Comparison of ENCODE assay signal across 27 cellular contexts in the genomic region with DNA sequence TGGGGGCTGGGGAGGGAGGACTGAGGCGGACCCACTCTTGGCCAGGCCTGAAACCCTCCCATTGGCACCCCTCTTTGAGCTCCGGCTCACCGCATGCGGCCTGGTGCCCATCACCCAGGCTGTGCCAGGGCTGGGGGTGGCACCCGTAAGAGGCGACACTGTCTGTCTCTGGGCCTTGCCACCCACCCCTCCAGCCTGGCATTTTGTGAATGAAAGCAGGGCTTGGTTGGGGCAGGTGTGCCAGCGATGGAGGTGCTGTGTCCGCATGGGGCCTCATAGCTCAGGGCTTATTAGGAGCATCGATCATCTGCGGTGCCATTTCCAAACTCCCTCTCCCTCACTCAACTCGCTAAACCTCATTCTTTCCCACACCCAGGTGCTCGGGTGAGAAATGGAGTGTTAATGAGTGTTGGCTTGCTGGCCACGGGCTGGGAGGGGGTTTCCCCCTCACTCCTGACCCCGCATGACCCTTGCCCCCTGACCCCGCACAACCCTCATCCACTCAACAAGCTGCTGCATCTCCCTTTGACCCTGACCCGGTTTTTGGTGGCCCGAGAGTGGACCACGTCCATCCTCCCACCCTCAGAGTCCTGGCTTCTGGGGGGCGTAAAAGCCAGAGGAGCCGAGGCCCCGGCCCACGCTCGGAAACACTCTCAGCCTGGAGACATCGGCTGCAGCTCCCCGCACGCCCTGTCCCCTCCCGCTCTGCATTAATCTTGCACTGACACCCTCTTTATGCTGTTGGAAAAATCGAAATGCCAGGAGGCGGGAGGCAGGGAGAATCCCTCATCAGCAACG.
DNase-seq lines count a peak whose midpoint lies in the region; ATAC-seq, FAIRE-seq and TF ChIP-seq lines count a peak whose summit lies in the region.
"Had no signal": no experiment of that assay in that cellular context is flagged by ENCODE, and none has a peak within 500 bp of the region (broad histone marks: within the 10 kb centered on the region; RNA-seq: fewer than 3 reads in every experiment).

No MANE protein-coding gene starts in this region.

- no peak overlapping the region for H3K27ac ChIP-seq in HepG2 (ENCODE audit: extremely low read length, insufficient read depth, low read length)
- H3K27ac ChIP-seq: epithelial cell of prostate, KMS-11, parathyroid adenoma, PC-9, right lobe of liver, upper lobe of left lung had no signal

- no peaks in the 10 kb centered on the region for H3K36me3 Mint-ChIP-seq in activated T-cell treated with anti-CD3 and anti-CD28 coated beads, Interleukin-2, amount 50 U/mL, for 4 hours (ENCODE audit: insufficient read depth)
- H3K36me3 Mint-ChIP-seq in activated CD8-positive, alpha-beta memory T cell treated with anti-CD3 and anti-CD28 coated beads, Interleukin-2, amount 10 ng/mL, durations not matched to agents 7 days and 5 days = peaks cover 14% of the 10 kb centered on the region
- no peaks in the 10 kb centered on the region for H3K36me3 Mint-ChIP-seq in stimulated activated effector memory CD8-positive, alpha-beta T cell treated with anti-CD3 and anti-CD28 coated beads, Interleukin-12 subunit alpha, Interleukin-12 subunit beta, amount 100 ng/mL, for 72 hours
- H3K36me3 Mint-ChIP-seq: memory B cell, WTC11 had no signal

- CTCF ChIA-PET in activated CD8-positive, alpha-beta memory T cell treated with anti-CD3 and anti-CD28 coated beads, Interleukin-2, amount 10 ng/mL, durations not matched to agents 7 days and 5 days (lab: Charles Lee) = interaction anchor here (1.2 to 1.4 kb wide), 2 partner anchors 12 to 65 kb away, joined by 3 read pairs; no protein-coding TSS in a partner anchor
- CTCF ChIA-PET in HepG2 (lab: Yijun Ruan, JAX; ENCODE audit: low intra/inter-chr PET ratio, low total read pairs) = no interaction called here

- no peaks in the 10 kb centered on the region for H3K79me2 ChIP-seq in HepG2 (ENCODE audit: insufficient read depth, low read length)
- H3K79me2 ChIP-seq: parathyroid adenoma had no signal

- TF ChIP-seq POLR2A in HepG2 (IDR thresholded peaks at IDR 0.05; ENCODE audit: insufficient read depth in 1 of 2, low read depth in 2 of 2, low read length in 2 of 2) = no peak

- POLR2A ChIA-PET in HepG2 (lab: Yijun Ruan, JAX) = no interaction called here

- H3K27me3 Mint-ChIP-seq in activated T-cell treated with anti-CD3 and anti-CD28 coated beads, Interleukin-2, amount 50 U/mL, for 4 hours (ENCODE audit: low read depth) = peaks cover 7% of the 10 kb centered on the region
- H3K27me3 Mint-ChIP-seq in activated CD8-positive, alpha-beta memory T cell treated with anti-CD3 and anti-CD28 coated beads, Interleukin-2, amount 10 ng/mL, durations not matched to agents 7 days and 5 days = peaks cover 16% of the 10 kb centered on the region

- no peak overlapping the region for H3K4me3 Mint-ChIP-seq in activated T-cell treated with anti-CD3 and anti-CD28 coated beads, Interleukin-2, amount 50 U/mL, for 4 hours
- no peak overlapping the region for H3K4me3 Mint-ChIP-seq in activated CD8-positive, alpha-beta memory T cell treated with anti-CD3 and anti-CD28 coated beads, Interleukin-2, amount 10 ng/mL, durations not matched to agents 7 days and 5 days
- H3K4me3 Mint-ChIP-seq in stimulated activated effector memory CD8-positive, alpha-beta T cell treated with anti-CD3 and anti-CD28 coated beads, Interleukin-12 subunit alpha, Interleukin-12 subunit beta, amount 100 ng/mL, for 72 hours = no peak overlapping the region
- H3K4me3 Mint-ChIP-seq: activated naive CD8-positive, alpha-beta T cell treated with anti-CD3 and anti-CD28 coated beads, Interleukin-2, amount 50 U/mL, for 24 hours; HFFc6; memory B cell; WTC11 had no signal

- peaks cover 36% of the 10 kb centered on the region for H3K4me1 Mint-ChIP-seq in activated T-cell treated with anti-CD3 and anti-CD28 coated beads, Interleukin-2, amount 50 U/mL, for 4 hours (ENCODE audit: low read depth)
- H3K4me1 Mint-ChIP-seq in activated CD8-positive, alpha-beta memory T cell treated with anti-CD3 and anti-CD28 coated beads, Interleukin-2, amount 10 ng/mL, durations not matched to agents 7 days and 5 days = peaks cover 33% of the 10 kb centered on the region
- peaks cover 40% of the 10 kb centered on the region for H3K4me1 Mint-ChIP-seq in stimulated activated effector memory CD8-positive, alpha-beta T cell treated with anti-CD3 and anti-CD28 coated beads, Interleukin-12 subunit alpha, Interleukin-12 subunit beta, amount 100 ng/mL, for 72 hours
- H3K4me1 Mint-ChIP-seq: WTC11 had no signal

- TF ChIP-seq EP300 in HepG2 (IDR thresholded peaks at IDR 0.05; ENCODE audit: low read depth in 2 of 2, low read length in 2 of 2) = no peak
- TF ChIP-seq EP300 in HepG2 (CRISPR knock-in tag; IDR thresholded peaks at IDR 0.05; ENCODE audit: borderline replicate concordance) = no peak

- no peak overlapping the region for H3K4me2 ChIP-seq in HepG2 (ENCODE audit: low read depth, low read length)
- H3K4me2 ChIP-seq: KMS-11, PC-9 had no signal

- in situ Hi-C loops in HepG2 (cut with HindIII; ENCODE audit: extremely low pct_ligation_motif_present, low pct_unique_long_range_greater_than_20kb) = no loop called here

- DNase-seq in activated T-cell treated with anti-CD3 and anti-CD28 coated beads, Interleukin-2, amount 50 U/mL, for 48 hours = peak; percentile 14 to 15
- no peak for DNase-seq in activated T-cell treated with anti-CD3 and anti-CD28 coated beads, Interleukin-2, amount 50 U/mL, for 4 hours
- peak; percentile 19 for DNase-seq in activated CD8-positive, alpha-beta memory T cell treated with anti-CD3 and anti-CD28 coated beads, Interleukin-2, amount 10 ng/mL, durations not matched to agents 7 days and 5 days
- DNase-seq in HepG2 (ENCODE audit: low spot score) = no peak
- no peak for DNase-seq in stimulated activated effector memory CD8-positive, alpha-beta T cell treated with anti-CD3 and anti-CD28 coated beads, Interleukin-12 subunit alpha, Interleukin-12 subunit beta, amount 100 ng/mL, for 72 hours (ENCODE audit: low spot score in 2 of 2)
- DNase-seq in SHP77 (lab: John Stamatoyannopoulos, UW) = no peak
- DNase-seq in activated gamma-delta T cell treated with Interleukin-2 at 50 U/mL for 16 hours = no peak
- DNase-seq: activated CD4-positive, alpha-beta T cell treated with anti-CD3 and anti-CD28 coated beads, Interleukin-2, amount 50 U/mL, for 4 hours; activated naive CD8-positive, alpha-beta T cell treated with anti-CD3 and anti-CD28 coated beads, Interleukin-2, amount 50 U/mL, for 24 hours; BE2C; HFFc6; kidney glomerular epithelial cell; NCI-H1694; NCI-H524 treated with DMSO at 0.1 percent for 48 hours; NK-92 treated with Interleukin-12 subunit alpha and Interleukin-12 subunit beta, amount 100 ng/mL, for 24 hours; PC-9; SHP77 treated with DMSO at 0.1 percent for 48 hours; stimulated activated CD4-positive, alpha-beta T cell treated with anti-CD3 and anti-CD28 coated beads, Interleukin-15, amount 100 ng/mL, for 24 hours had no signal

- no TSS peak for BruUV-seq in HepG2 (replicated peaks; lab: Mats Ljungman, UMichigan)

- H3K27ac Mint-ChIP-seq in activated CD8-positive, alpha-beta memory T cell treated with anti-CD3 and anti-CD28 coated beads, Interleukin-2, amount 10 ng/mL, durations not matched to agents 7 days and 5 days = no peak overlapping the region
- peak overlapping the region; percentile 29 for H3K27ac Mint-ChIP-seq in stimulated activated effector memory CD8-positive, alpha-beta T cell treated with anti-CD3 and anti-CD28 coated beads, Interleukin-12 subunit alpha, Interleukin-12 subunit beta, amount 100 ng/mL, for 72 hours
- H3K27ac Mint-ChIP-seq: activated naive CD8-positive, alpha-beta T cell treated with anti-CD3 and anti-CD28 coated beads, Interleukin-2, amount 50 U/mL, for 24 hours; HFFc6; memory B cell; WTC11 had no signal

- intact Hi-C loops in HepG2 (cut with micrococcal nuclease; ENCODE audit: unreplicated experiment) = no loop called here

- no peak overlapping the region for H3K9ac ChIP-seq in HepG2 (ENCODE audit: insufficient read depth, low read depth, low read length)
- H3K9ac ChIP-seq: KMS-11, parathyroid adenoma had no signal

- no peak for TF ChIP-seq CTCF in HepG2 (CRISPR knock-in tag; IDR thresholded peaks at IDR 0.05)

- TF ChIP-seq RAD21 in HepG2 (CRISPR knock-in tag; IDR thresholded peaks at IDR 0.05) = no peak

- no peaks in the 10 kb centered on the region for H3K36me3 ChIP-seq in HepG2 (replicated peaks in 1 of 2; ENCODE audit: control insufficient read depth in 1 of 2, insufficient read depth in 2 of 2, low read length in 2 of 2)
- H3K36me3 ChIP-seq: BE2C, right lobe of liver, upper lobe of left lung had no signal

- no peak overlapping the region for H3K4me3 ChIP-seq in HepG2 (replicated peaks in 1 of 3; ENCODE audit: insufficient read depth in 1 of 3, low read depth in 2 of 3, low read length in 3 of 3)
- H3K4me3 ChIP-seq: PC-9, right lobe of liver, upper lobe of left lung had no signal

- no peaks in the 10 kb centered on the region for H3K4me1 ChIP-seq in HepG2 (ENCODE audit: insufficient read depth, low read length)
- H3K4me1 ChIP-seq: BE2C, parathyroid adenoma, right lobe of liver had no signal

- FAIRE-seq in HepG2 (lab: Jason Lieb, UNC) = no peak
- FAIRE-seq: HTR-8/SVneo had no signal

- H3K9me3 Mint-ChIP-seq in activated T-cell treated with anti-CD3 and anti-CD28 coated beads, Interleukin-2, amount 50 U/mL, for 4 hours = no peaks in the 10 kb centered on the region
- no peaks in the 10 kb centered on the region for H3K9me3 Mint-ChIP-seq in activated CD8-positive, alpha-beta memory T cell treated with anti-CD3 and anti-CD28 coated beads, Interleukin-2, amount 10 ng/mL, durations not matched to agents 7 days and 5 days (ENCODE audit: low read depth)
- H3K9me3 Mint-ChIP-seq in stimulated activated effector memory CD8-positive, alpha-beta T cell treated with anti-CD3 and anti-CD28 coated beads, Interleukin-12 subunit alpha, Interleukin-12 subunit beta, amount 100 ng/mL, for 72 hours = no peaks in the 10 kb centered on the region
- H3K9me3 Mint-ChIP-seq: memory B cell, WTC11 had no signal

- WGBS in HepG2 (ENCODE audit: low lambda C conversion rate) = 31% methylated on average over 24 of the region's 30 CpGs

- H2AFZ ChIP-seq in HepG2 (ENCODE audit: low read length) = no peak overlapping the region
- H2AFZ ChIP-seq: parathyroid adenoma, PC-9 had no signal

- 0 out of 2 replicates have a peak, but pooled peaks cover 3% of the 10 kb centered on the region for H4K20me1 ChIP-seq in HepG2 (ENCODE audit: insufficient read depth, low read length)

- no peak for ATAC-seq in activated T-cell treated with anti-CD3 and anti-CD28 coated beads, Interleukin-2, amount 50 U/mL, for 4 hours
- no peak for ATAC-seq in activated CD8-positive, alpha-beta memory T cell treated with anti-CD3 and anti-CD28 coated beads, Interleukin-2, amount 10 ng/mL, durations not matched to agents 7 days and 5 days
- ATAC-seq in HepG2 (no peak), HG02588 (IDR thresholded peaks at IDR 0.05; ENCODE audit: unreplicated experiment) (no peak)
- no peak for ATAC-seq in stimulated activated effector memory CD8-positive, alpha-beta T cell treated with anti-CD3 and anti-CD28 coated beads, Interleukin-12 subunit alpha, Interleukin-12 subunit beta, amount 100 ng/mL, for 72 hours
- ATAC-seq: activated naive CD8-positive, alpha-beta T cell treated with anti-CD3 and anti-CD28 coated beads, Interleukin-2, amount 50 U/mL, for 24 hours; right lobe of liver; WTC11 had no signal

- H3K27me3 ChIP-seq in HepG2 (ENCODE audit: control insufficient read depth in 1 of 2, insufficient read depth in 2 of 2, low read length in 2 of 2) = peaks cover 4 to 60% of the 10 kb centered on the region in 2 experiments; a peak in 4 of 5 replicates
- H3K27me3 ChIP-seq: BE2C, right lobe of liver, upper lobe of left lung had no signal

- H3K9me3 ChIP-seq in HepG2 (ENCODE audit: low read length) = no peaks in the 10 kb centered on the region
- H3K9me3 ChIP-seq: BE2C, right lobe of liver, upper lobe of left lung had no signal

Comparison
In these comparisons a context has a peak if more than half of its experiments do, and no peak if none do; other contexts are left out.
1. DNase-seq: peak in activated T-cell treated with anti-CD3 and anti-CD28 coated beads, Interleukin-2, amount 50 U/mL, for 48 hours (2 of 2) and activated CD8-positive, alpha-beta memory T cell treated with anti-CD3 and anti-CD28 coated beads, Interleukin-2, amount 10 ng/mL, durations not matched to agents 7 days and 5 days (single experiment); none in activated T-cell treated with anti-CD3 and anti-CD28 coated beads, Interleukin-2, amount 50 U/mL, for 4 hours (single experiment), HepG2 (single experiment), stimulated activated effector memory CD8-positive, alpha-beta T cell treated with anti-CD3 and anti-CD28 coated beads, Interleukin-12 subunit alpha, Interleukin-12 subunit beta, amount 100 ng/mL, for 72 hours (0 of 2), SHP77 (0 of 2) and activated gamma-delta T cell treated with Interleukin-2 at 50 U/mL for 16 hours (single experiment).